12 cellular contexts compared by ENCODE assay signal in the genomic region with DNA sequence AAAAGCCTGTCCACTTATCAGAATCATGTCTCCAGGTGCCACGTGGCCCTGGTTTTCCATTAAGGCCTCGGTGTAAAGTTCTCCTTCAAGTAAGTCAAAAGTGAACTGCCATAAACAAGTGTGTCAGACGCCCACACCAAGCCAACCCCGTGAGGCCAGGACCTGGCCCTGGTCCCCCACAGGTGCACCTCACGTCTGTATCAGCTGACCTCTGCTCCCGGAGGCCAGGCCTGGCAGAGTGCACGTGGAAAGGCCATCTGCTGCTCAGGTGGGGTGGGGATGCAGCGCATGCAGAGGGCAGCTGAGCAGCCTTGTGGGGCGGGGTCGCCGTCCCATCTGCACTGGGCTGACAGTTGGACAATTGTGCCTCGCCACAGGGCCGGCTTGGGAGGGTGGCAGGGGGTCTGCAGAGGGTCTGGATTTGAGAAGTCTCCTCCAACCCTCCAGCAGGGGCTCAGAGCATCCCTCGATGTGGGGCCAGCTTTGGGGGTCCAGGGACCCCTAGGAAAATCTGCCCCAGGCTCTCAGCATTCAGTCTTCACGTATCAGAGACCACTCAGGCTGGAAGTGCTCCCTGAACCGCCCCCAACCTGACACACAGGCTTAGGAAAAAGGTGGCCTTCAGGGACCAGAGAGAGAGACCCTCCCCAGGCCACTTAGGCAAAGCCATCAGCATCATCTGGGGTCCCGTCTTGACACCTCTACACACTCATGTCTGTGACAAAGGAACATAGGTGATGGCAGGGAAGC. TPM values are rescaled to one million over a fixed set of nuclear protein-coding genes. Genes with fewer than 3 reads are reported as not detected.
DNase-seq lines count a peak whose midpoint lies in the region; ATAC-seq, FAIRE-seq and TF ChIP-seq lines count a peak whose summit lies in the region.
"Had no signal": no experiment of that assay in that cellular context is flagged by ENCODE, and none has a peak within 500 bp of the region (broad histone marks: within the 10 kb centered on the region; RNA-seq: fewer than 3 reads in every experiment).

No MANE protein-coding gene starts in this region.

- intact Hi-C loops in Caco-2 (cut with micrococcal nuclease; ENCODE audit: unreplicated experiment) = no loop called here
- intact Hi-C loops in left ventricle myocardium superior (cut with micrococcal nuclease) = no loop called here

- DNase-seq in Caco-2 = peak in 1 of 2 experiments; percentile 30
- peak; percentile 28 for DNase-seq in left ventricle myocardium superior
- DNase-seq in small intestine = peak; percentile 76
- no peak for DNase-seq in hepatic stellate cell (ENCODE audit: low spot score)
- DNase-seq: NCI-H187; stimulated activated CD4-positive, alpha-beta T cell treated with anti-CD3 and anti-CD28 coated beads, Interleukin-12 subunit alpha, Interleukin-12 subunit beta, amount 100 ng/mL, for 4 hours; stimulated activated CD8-positive, alpha-beta memory T cell treated with anti-CD3 and anti-CD28 coated beads, Interleukin-4, amount 100 ng/mL, for 48 hours had no signal

- CTCF ChIA-PET in Caco-2 (lab: Charles Lee) = interaction anchor here (0.6 kb wide), 1 partner anchor 298 kb away, joined by 3 read pairs; no protein-coding TSS in a partner anchor

- H3K36me3 Mint-ChIP-seq in Caco-2 (ENCODE audit: insufficient read depth, unreplicated experiment) = peaks cover 13% of the 10 kb centered on the region

- H3K4me3 Mint-ChIP-seq in Caco-2 (ENCODE audit: unreplicated experiment) = peak overlapping the region; percentile 35

- ATAC-seq in left ventricle myocardium superior (no peak), GM19328 (IDR thresholded peaks at IDR 0.05; ENCODE audit: unreplicated experiment) (no peak), GM21528 (IDR thresholded peaks at IDR 0.05; ENCODE audit: low FRiP score, unreplicated experiment) (no peak)
- ATAC-seq: HCT116 had no signal

- no peaks in the 10 kb centered on the region for H3K9me3 Mint-ChIP-seq in Caco-2 (ENCODE audit: unreplicated experiment)

- H3K4me1 ChIP-seq in Caco-2 = peaks cover 15% of the 10 kb centered on the region
- peaks cover 0 to 2% of the 10 kb centered on the region in 2 donors for H3K4me1 ChIP-seq in small intestine (ENCODE audit: control insufficient read depth in 2 of 2, insufficient read depth in 1 of 2, low read depth in 1 of 2, low read length in 1 of 2)

- no peak overlapping the region for H3K27ac Mint-ChIP-seq in Caco-2 (ENCODE audit: unreplicated experiment)

- no peak for FAIRE-seq in small intestine (lab: Jason Lieb, UNC)

- no peaks in the 10 kb centered on the region for H3K9me3 ChIP-seq in Caco-2
- no peaks in the 10 kb centered on the region for H3K9me3 ChIP-seq in small intestine (ENCODE audit: control insufficient read depth, low read depth)
- H3K9me3 ChIP-seq: breast epithelium had no signal

- POLR2A ChIA-PET in Caco-2 (lab: Charles Lee) = no interaction called here

- H3K27me3 Mint-ChIP-seq in Caco-2 (ENCODE audit: insufficient read depth, unreplicated experiment) = no peaks in the 10 kb centered on the region

- H3K27ac ChIP-seq in VCaP = peak overlapping the region; percentile 90; the same call in 1 of the 2 replicates
- H3K27ac ChIP-seq in small intestine (ENCODE audit: low read depth in 1 of 2, low read length in 1 of 2) = peak overlapping the region in 1 of 2 donors; percentile 33
- H3K27ac ChIP-seq: breast epithelium had no signal

- 42 to 76% (median 48%) methylated on average over 17 of the region's 17 CpGs for whole genome bisulfite sequencing in small intestine, 3 donors

- H3K36me3 ChIP-seq in Caco-2 (ENCODE audit: control insufficient read depth, insufficient read depth, low read length) (no peaks in the 10 kb centered on the region), small intestine (ENCODE audit: control insufficient read depth in 2 of 2, insufficient read depth in 2 of 2, low read length in 2 of 2) (no peaks in the 10 kb centered on the region)
- H3K36me3 ChIP-seq: breast epithelium had no signal

- no peaks in the 10 kb centered on the region for H3K4me1 Mint-ChIP-seq in Caco-2 (ENCODE audit: low read depth, unreplicated experiment)

- TF ChIP-seq CTCF in Caco-2 (IDR thresholded peaks at IDR 0.05; ENCODE audit: insufficient read depth in 1 of 2, low read depth in 1 of 2, low read length in 1 of 2, severe bottlenecking in 1 of 2, unreplicated experiment in 1 of 2) (no peak), VCaP (conservative IDR thresholded peaks at IDR 0.05) (no peak)

- BruUV-seq in Caco-2 (replicated peaks; lab: Mats Ljungman, UMichigan) = no TSS peak

- H3K4me3 ChIP-seq in Caco-2 (ENCODE audit: low read depth, low read length) (no peak overlapping the region), small intestine (ENCODE audit: low read depth in 1 of 2, low read length in 2 of 2) (no peak overlapping the region)
- H3K4me3 ChIP-seq: breast epithelium had no signal

- H3K27me3 ChIP-seq in Caco-2 (replicated peaks; ENCODE audit: control insufficient read depth, insufficient read depth, low read length) (no peaks in the 10 kb centered on the region), small intestine (ENCODE audit: control insufficient read depth in 2 of 2, insufficient read depth in 2 of 2, low read length in 2 of 2) (no peaks in the 10 kb centered on the region)
- H3K27me3 ChIP-seq: breast epithelium had no signal

RNA-seq across cellular contexts. Expression of a gene that starts 3.0 kb away (rescaled TPM):
- total RNA-seq in Caco-2 (2022) = 45.4 and 47.3 TPM in 2 replicates
- total RNA-seq in left ventricle myocardium superior = 7.6 TPM
- polyA plus RNA-seq in small intestine = 10 to 100 TPM; 12.6 to 20.8 (median 14.8) TPM
